In genomic region chrX:40156472-40157227, GRCh38 we compare ENCODE assay signal across 13 cellular contexts. TPM values are rescaled to one million over a fixed set of nuclear protein-coding genes. Genes with fewer than 3 reads are reported as not detected.
DNase-seq lines count a peak whose midpoint lies in the region; ATAC-seq and TF ChIP-seq lines count a peak whose summit lies in the region.
"Had no signal": no experiment of that assay in that cellular context is flagged by ENCODE, and none has a peak within 500 bp of the region (broad histone marks: within the 10 kb centered on the region; RNA-seq: fewer than 3 reads in every experiment).

No MANE protein-coding gene starts in this region.

- no CpG with 5 or more reads among the region's 41 CpGs for WGBS in iPS DF 6.9 (ENCODE audit: insufficient coverage, insufficient read length)
- WGBS in body of pancreas, 2 donors, result 98% methylated on average over 22 of the region's 41 CpGs; no CpG with 5 or more reads in 1 of the 2 donors

- peak overlapping the region; percentile 65 for H3K27ac Mint-ChIP-seq in osteocyte (ENCODE audit: unreplicated experiment)

- peaks cover 1% of the 10 kb centered on the region; the same call in 1 of the 2 replicates for H3K4me1 ChIP-seq in iPS DF 6.9 (ENCODE audit: control insufficient read depth, insufficient read depth, low read length)
- peaks cover 23% of the 10 kb centered on the region for H3K4me1 ChIP-seq in body of pancreas

- no peaks in the 10 kb centered on the region for H3K27me3 Mint-ChIP-seq in osteocyte (ENCODE audit: unreplicated experiment)

- TF ChIP-seq POLR2A in body of pancreas (IDR thresholded peaks at IDR 0.05), result no peak

- no peak for TF ChIP-seq CTCF in osteocyte (IDR thresholded peaks at IDR 0.05)
- no peak for TF ChIP-seq CTCF in body of pancreas (IDR thresholded peaks at IDR 0.05)
- no peak for TF ChIP-seq CTCF in GM10266 (IDR thresholded peaks at IDR 0.05; ENCODE audit: control insufficient read depth, insufficient read depth, low read depth, missing control alignments)

- H3K4me1 Mint-ChIP-seq in osteocyte (ENCODE audit: unreplicated experiment), result peaks cover 39% of the 10 kb centered on the region

- H3K9me3 Mint-ChIP-seq in osteocyte (ENCODE audit: unreplicated experiment), result no peaks in the 10 kb centered on the region

- DNase-seq in NCI-H2227 (lab: John Stamatoyannopoulos, UW; ENCODE audit: unreplicated experiment) (peak; percentile 28), NCI-H2227 treated with DMSO at 0.1 percent for 48 hours (lab: John Stamatoyannopoulos, UW) (no peak), NCI-H524 treated with DMSO at 0.1 percent for 48 hours (lab: John Stamatoyannopoulos, UW) (peak; percentile 48), iPS DF 6.9 (ENCODE audit: low read depth, low spot score) (no peak), osteocyte (ENCODE audit: extremely low spot score, unreplicated experiment) (no peak), body of pancreas (no peak), GM10266 (ENCODE audit: extremely low spot score) (no peak)
- DNase-seq: DND-41; KG1; NCI-H187; stimulated activated CD4-positive, alpha-beta T cell treated with anti-CD3 and anti-CD28 coated beads, Interleukin-12 subunit alpha, Interleukin-12 subunit beta, amount 100 ng/mL, for 4 hours had no signal

- no peak overlapping the region for H3K27ac ChIP-seq in iPS DF 6.9 (ENCODE audit: low read length)
- H3K27ac ChIP-seq in body of pancreas, result no peak overlapping the region

- intact Hi-C loops in body of pancreas (cut with DNase I), result loop anchor here (10.0 kb wide), 1 partner anchor 62 kb away; the partner anchor contains the start of gene BCOR

- H3K36me3 Mint-ChIP-seq in osteocyte (ENCODE audit: unreplicated experiment), result no peaks in the 10 kb centered on the region

- H3K27me3 ChIP-seq in iPS DF 6.9 (ENCODE audit: control insufficient read depth, insufficient read depth, low read length) (no peaks in the 10 kb centered on the region; the same call in 1 of the 2 replicates), body of pancreas (no peaks in the 10 kb centered on the region)

- no peaks in the 10 kb centered on the region for H3K9me3 ChIP-seq in iPS DF 6.9 (ENCODE audit: control insufficient read depth, insufficient read depth, low read length)
- H3K9me3 ChIP-seq in body of pancreas, result no peaks in the 10 kb centered on the region
- H3K9me3 ChIP-seq: upper lobe of left lung had no signal

- H3K4me3 ChIP-seq in iPS DF 6.9 (ENCODE audit: low read length) (peak overlapping the region; percentile 26; the same call in 1 of the 2 replicates), body of pancreas (no peak overlapping the region)

- no peak overlapping the region for H3K4me3 Mint-ChIP-seq in osteocyte (ENCODE audit: unreplicated experiment)

- ATAC-seq in HG02885 (IDR thresholded peaks at IDR 0.05; ENCODE audit: poor library complexity, unreplicated experiment) (no peak), body of pancreas (no peak)

- no peaks in the 10 kb centered on the region for H3K36me3 ChIP-seq in iPS DF 6.9 (ENCODE audit: control insufficient read depth, insufficient read depth, low read length)
- H3K36me3 ChIP-seq in body of pancreas (replicated peaks in 1 of 2; ENCODE audit: insufficient read depth in 1 of 2, low read depth in 2 of 2), result no peaks in the 10 kb centered on the region
- H3K36me3 ChIP-seq: upper lobe of left lung had no signal

RNA-seq across cellular contexts. Expression of gene BCOR, which starts 58.9 kb away (rescaled TPM):
- total RNA-seq in osteocyte, result 24.1 and 24.8 TPM in 2 replicates
- total RNA-seq in body of pancreas, result 10 to 100 TPM; 13.2 to 23.6 TPM

Comparison
In these comparisons a context has a peak if more than half of its experiments do, and no peak if none do; other contexts are left out.
1. DNase-seq: peak in NCI-H2227 (single experiment) and NCI-H524 treated with DMSO at 0.1 percent for 48 hours (single experiment); none in NCI-H2227 treated with DMSO at 0.1 percent for 48 hours (single experiment), iPS DF 6.9 (single experiment), osteocyte (single experiment), body of pancreas (0 of 4) and GM10266 (single experiment).